In genomic region chr15:45397116-45397665, GRCh38 we compare ENCODE assay signal across 28 cellular contexts.
"Had no signal": no experiment of that assay in that cellular context is flagged by ENCODE, and none has a peak within 500 bp of the region (broad histone marks: within the 10 kb centered on the region; RNA-seq: fewer than 3 reads in every experiment).

No MANE protein-coding gene starts in this region.

- FAIRE-seq: colon, endothelial cell of umbilical vein, islet of Langerhans had no signal

- H3K9me3 Mint-ChIP-seq: memory B cell; naive thymus-derived CD4-positive, alpha-beta T cell; nephron; neural progenitor cell; stimulated activated naive CD8-positive, alpha-beta T cell treated with anti-CD3 and anti-CD28 coated beads, Interleukin-15, amount 100 ng/mL, for 72 hours had no signal

- H3K27ac Mint-ChIP-seq: memory B cell; naive thymus-derived CD4-positive, alpha-beta T cell; nephron; neural progenitor cell; stimulated activated naive CD8-positive, alpha-beta T cell treated with anti-CD3 and anti-CD28 coated beads, Interleukin-15, amount 100 ng/mL, for 72 hours had no signal

- H3K4me1 ChIP-seq: uterus had no signal

- H3K4me2 ChIP-seq: neural progenitor cell had no signal

- H3K36me3 ChIP-seq: esophagus muscularis mucosa, gastroesophageal sphincter, heart left ventricle, neural progenitor cell, suprapubic skin, transverse colon, upper lobe of right lung, uterus had no signal

- H3K9me3 ChIP-seq: esophagus muscularis mucosa, gastroesophageal sphincter, heart left ventricle, psoas muscle, suprapubic skin, transverse colon, upper lobe of right lung, uterus had no signal

- ATAC-seq: foreskin keratinocyte; gastroesophageal sphincter; heart left ventricle; left lobe of liver; naive thymus-derived CD4-positive, alpha-beta T cell; psoas muscle; right cardiac atrium; stimulated activated naive CD8-positive, alpha-beta T cell treated with anti-CD3 and anti-CD28 coated beads, Interleukin-15, amount 100 ng/mL, for 72 hours; upper lobe of right lung had no signal

- H3K27me3 ChIP-seq: heart left ventricle, suprapubic skin, transverse colon, uterus had no signal

- H3K27me3 Mint-ChIP-seq: memory B cell; stimulated activated naive CD8-positive, alpha-beta T cell treated with anti-CD3 and anti-CD28 coated beads, Interleukin-15, amount 100 ng/mL, for 72 hours had no signal

- H3K4me3 Mint-ChIP-seq: memory B cell; naive thymus-derived CD4-positive, alpha-beta T cell; nephron; neural progenitor cell; stimulated activated naive CD8-positive, alpha-beta T cell treated with anti-CD3 and anti-CD28 coated beads, Interleukin-15, amount 100 ng/mL, for 72 hours had no signal

- H3K36me3 Mint-ChIP-seq: neural progenitor cell had no signal

- H3K4me3 ChIP-seq: esophagus muscularis mucosa, gastroesophageal sphincter, heart left ventricle, lung, neural progenitor cell, psoas muscle, skin epidermis, suprapubic skin, transverse colon, upper lobe of right lung, uterus had no signal

- H3K9ac ChIP-seq: neural progenitor cell had no signal

- H3K27ac ChIP-seq: esophagus muscularis mucosa, foreskin keratinocyte, gastroesophageal sphincter, heart left ventricle, neural progenitor cell, psoas muscle, skin epidermis, suprapubic skin, transverse colon, upper lobe of right lung, uterus had no signal

- DNase-seq: effector memory CD4-positive, alpha-beta T cell; foreskin keratinocyte; heart left ventricle; hippocampal formation; naive thymus-derived CD4-positive, alpha-beta T cell; psoas muscle; right cardiac atrium; stimulated activated CD4-positive, alpha-beta T cell treated with anti-CD3 and anti-CD28 coated beads, Interleukin-12 subunit alpha, Interleukin-12 subunit beta, amount 100 ng/mL, for 4 hours; stimulated activated CD4-positive, alpha-beta T cell treated with anti-CD3 and anti-CD28 coated beads, Interleukin-1b, Interleukin-23, amount 100 ng/mL, for 48 hours; stimulated activated CD4-positive, alpha-beta T cell treated with anti-CD3 and anti-CD28 coated beads, Interleukin-4, amount 100 ng/mL, for 1 hour; stimulated activated CD8-positive, alpha-beta memory T cell treated with anti-CD3 and anti-CD28 coated beads, Interleukin-4, amount 100 ng/mL, for 48 hours; stimulated activated naive CD4-positive, alpha-beta T cell; stimulated activated naive CD8-positive, alpha-beta T cell treated with anti-CD3 and anti-CD28 coated beads, Interleukin-15, amount 100 ng/mL, for 72 hours; transverse colon; upper lobe of right lung; uterus had no signal

- H2AFZ ChIP-seq: neural progenitor cell had no signal
